In genomic region chr12:98852181-98852580, GRCh38 we compare ENCODE assay signal across 24 cellular contexts.
"Had no signal": no experiment of that assay in that cellular context is flagged by ENCODE, and none has a peak within 500 bp of the region (broad histone marks: within the 10 kb centered on the region; RNA-seq: fewer than 3 reads in every experiment).

No MANE protein-coding gene starts in this region.

- ATAC-seq: activated naive CD4-positive, alpha-beta T cell treated with anti-CD3 and anti-CD28 coated beads, Interleukin-2, amount 50 U/mL, for 72 hours; activated T-cell treated with anti-CD3 and anti-CD28 coated beads, Interleukin-2, amount 50 U/mL, for 72 hours; WTC11 had no signal

- H3K27ac ChIP-seq: brain microvascular endothelial cell, epithelial cell of prostate, esophagus squamous epithelium, VCaP had no signal

- DNase-seq: activated CD4-positive, alpha-beta memory T cell treated with anti-CD3 and anti-CD28 coated beads, Interleukin-2, amount 10 ng/mL, durations not matched to agents 7 days and 5 days; activated CD4-positive, alpha-beta T cell treated with anti-CD3 and anti-CD28 coated beads for 1 hour; activated CD4-positive, alpha-beta T cell treated with anti-CD3 and anti-CD28 coated beads for 4 hours; activated CD4-positive, alpha-beta T cell treated with anti-CD3 and anti-CD28 coated beads, Interleukin-2, amount 10 ng/mL, durations not matched to agents 7 days and 5 days; activated CD4-positive, alpha-beta T cell treated with anti-CD3 and anti-CD28 coated beads, Interleukin-2, amount 50 U/mL, for 4 hours; activated CD8-positive, alpha-beta memory T cell treated with anti-CD3 and anti-CD28 coated beads, Interleukin-2, amount 50 U/mL, for 48 hours; activated gamma-delta T cell; activated naive CD4-positive, alpha-beta T cell; activated naive CD4-positive, alpha-beta T cell treated with anti-CD3 and anti-CD28 coated beads, Interleukin-2, amount 10 ng/mL, durations not matched to agents 7 days and 5 days; activated naive CD8-positive, alpha-beta T cell treated with anti-CD3 and anti-CD28 coated beads, Interleukin-2, amount 10 ng/mL, durations not matched to agents 7 days and 5 days; activated T-cell treated with anti-CD3 and anti-CD28 coated beads for 4 hours; activated T-cell treated with anti-CD3 and anti-CD28 coated beads, Interleukin-2, amount 50 U/mL, for 24 hours; activated T-cell treated with anti-CD3 and anti-CD28 coated beads, Interleukin-2, amount 50 U/mL, for 72 hours; brain microvascular endothelial cell; cortex of kidney; dermis blood vessel endothelial cell; effector CD8-positive, alpha-beta T cell; esophagus squamous epithelium; foreskin melanocyte; T-helper 2 cell had no signal
